Comparison of ENCODE assay signal across 1 cellular context in the genomic region with DNA sequence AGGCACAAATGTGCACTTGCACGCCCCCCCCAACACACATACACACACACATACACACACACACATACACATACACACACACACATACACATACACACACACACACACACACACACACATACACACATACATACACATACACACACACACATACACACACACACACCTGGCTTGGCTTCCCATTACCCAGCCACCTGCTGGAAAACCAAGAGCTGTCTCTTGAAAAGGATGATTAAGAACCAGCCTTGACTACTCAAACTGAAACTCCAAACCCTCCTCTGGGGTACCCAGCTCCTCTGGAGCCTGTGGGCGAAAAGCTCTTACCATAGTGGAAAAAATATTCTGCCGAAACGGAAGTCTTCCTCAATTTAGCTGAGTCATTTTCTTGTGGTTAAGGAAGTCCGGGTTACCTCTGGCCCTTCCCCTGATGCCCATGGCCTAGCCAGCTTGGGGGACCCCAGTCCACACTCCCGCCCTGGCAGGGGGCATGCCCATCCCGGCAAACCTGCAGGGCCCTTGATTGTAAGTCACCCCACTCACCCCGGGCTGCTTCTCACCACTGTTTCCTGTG.
TF ChIP-seq lines count a peak whose summit lies in the region.

No MANE protein-coding gene starts in this region.

TF ChIP-seq in K562, 482 proteins besides CTCF, POLR2A, EP300 and RAD21 (continued from another document):
- TF ChIP-seq, protein P1, sequence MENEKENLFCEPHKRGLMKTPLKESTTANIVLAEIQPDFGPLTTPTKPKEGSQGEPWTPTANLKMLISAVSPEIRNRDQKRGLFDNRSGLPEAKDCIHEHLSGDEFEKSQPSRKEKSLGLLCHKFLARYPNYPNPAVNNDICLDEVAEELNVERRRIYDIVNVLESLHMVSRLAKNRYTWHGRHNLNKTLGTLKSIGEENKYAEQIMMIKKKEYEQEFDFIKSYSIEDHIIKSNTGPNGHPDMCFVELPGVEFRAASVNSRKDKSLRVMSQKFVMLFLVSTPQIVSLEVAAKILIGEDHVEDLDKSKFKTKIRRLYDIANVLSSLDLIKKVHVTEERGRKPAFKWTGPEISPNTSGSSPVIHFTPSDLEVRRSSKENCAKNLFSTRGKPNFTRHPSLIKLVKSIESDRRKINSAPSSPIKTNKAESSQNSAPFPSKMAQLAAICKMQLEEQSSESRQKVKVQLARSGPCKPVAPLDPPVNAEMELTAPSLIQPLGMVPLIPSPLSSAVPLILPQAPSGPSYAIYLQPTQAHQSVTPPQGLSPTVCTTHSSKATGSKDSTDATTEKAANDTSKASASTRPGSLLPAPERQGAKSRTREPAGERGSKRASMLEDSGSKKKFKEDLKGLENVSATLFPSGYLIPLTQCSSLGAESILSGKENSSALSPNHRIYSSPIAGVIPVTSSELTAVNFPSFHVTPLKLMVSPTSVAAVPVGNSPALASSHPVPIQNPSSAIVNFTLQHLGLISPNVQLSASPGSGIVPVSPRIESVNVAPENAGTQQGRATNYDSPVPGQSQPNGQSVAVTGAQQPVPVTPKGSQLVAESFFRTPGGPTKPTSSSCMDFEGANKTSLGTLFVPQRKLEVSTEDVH (IDR thresholded peaks at IDR 0.05; ENCODE audit: low read depth, partially characterized antibody): no peak
- TF ChIP-seq MAFF (IDR thresholded peaks at IDR 0.05; ENCODE audit: low read length) (peak; percentile 54), SIRT6 (IDR thresholded peaks at IDR 0.05; ENCODE audit: low read depth, low read length) (no peak), NFIX (CRISPR knock-in tag; IDR thresholded peaks at IDR 0.05; ENCODE audit: low read depth) (no peak), FOXM1 (IDR thresholded peaks at IDR 0.05; ENCODE audit: low read depth) (no peak), FOXM1 (CRISPR knock-in tag; IDR thresholded peaks at IDR 0.05; ENCODE audit: low read depth) (no peak), LEF1 (IDR thresholded peaks at IDR 0.05) (no peak), MAFG (tag; conservative IDR thresholded peaks at IDR 0.05) (peak; percentile 69), SPI1 (IDR thresholded peaks at IDR 0.05; ENCODE audit: borderline replicate concordance, low read depth, low read length) (0 out of 2 replicates have a peak, but pooled peaks have one; percentile 2), MEF2A (IDR thresholded peaks at IDR 0.05; ENCODE audit: control insufficient read depth, low read depth, low read length) (no peak), ETS2 (tag; IDR thresholded peaks at IDR 0.05; ENCODE audit: borderline replicate concordance, poor library complexity, severe bottlenecking) (no peak), MCM3 (IDR thresholded peaks at IDR 0.05) (peak; percentile 92), GTF2F1 (IDR thresholded peaks at IDR 0.05; ENCODE audit: low read depth, low read length) (no peak), MAFK (IDR thresholded peaks at IDR 0.05; ENCODE audit: low read length) (peak; percentile 43; the same call in 1 of the 2 replicates), SP1 (CRISPR knock-in tag; IDR thresholded peaks at IDR 0.05) (no peak), NFE2L1 (tag; IDR thresholded peaks at IDR 0.05; ENCODE audit: borderline replicate concordance, low read depth) (peak; percentile 19; the same call in 1 of the 2 replicates), TAF15 (IDR thresholded peaks at IDR 0.05; ENCODE audit: low read depth, low read length) (no peak), NFE2 (IDR thresholded peaks at IDR 0.05; ENCODE audit: low read depth) (peak; percentile 77), EWSR1 (IDR thresholded peaks at IDR 0.05; ENCODE audit: borderline replicate concordance, low read depth, partially characterized antibody) (no peak), CBFA2T3 (IDR thresholded peaks at IDR 0.05) (no peak), POLR2G (IDR thresholded peaks at IDR 0.05; ENCODE audit: low read depth, low read length) (no peak), C11orf30 (IDR thresholded peaks at IDR 0.05; ENCODE audit: low read depth) (peak; percentile 60)
- TF ChIP-seq, protein P2, sequence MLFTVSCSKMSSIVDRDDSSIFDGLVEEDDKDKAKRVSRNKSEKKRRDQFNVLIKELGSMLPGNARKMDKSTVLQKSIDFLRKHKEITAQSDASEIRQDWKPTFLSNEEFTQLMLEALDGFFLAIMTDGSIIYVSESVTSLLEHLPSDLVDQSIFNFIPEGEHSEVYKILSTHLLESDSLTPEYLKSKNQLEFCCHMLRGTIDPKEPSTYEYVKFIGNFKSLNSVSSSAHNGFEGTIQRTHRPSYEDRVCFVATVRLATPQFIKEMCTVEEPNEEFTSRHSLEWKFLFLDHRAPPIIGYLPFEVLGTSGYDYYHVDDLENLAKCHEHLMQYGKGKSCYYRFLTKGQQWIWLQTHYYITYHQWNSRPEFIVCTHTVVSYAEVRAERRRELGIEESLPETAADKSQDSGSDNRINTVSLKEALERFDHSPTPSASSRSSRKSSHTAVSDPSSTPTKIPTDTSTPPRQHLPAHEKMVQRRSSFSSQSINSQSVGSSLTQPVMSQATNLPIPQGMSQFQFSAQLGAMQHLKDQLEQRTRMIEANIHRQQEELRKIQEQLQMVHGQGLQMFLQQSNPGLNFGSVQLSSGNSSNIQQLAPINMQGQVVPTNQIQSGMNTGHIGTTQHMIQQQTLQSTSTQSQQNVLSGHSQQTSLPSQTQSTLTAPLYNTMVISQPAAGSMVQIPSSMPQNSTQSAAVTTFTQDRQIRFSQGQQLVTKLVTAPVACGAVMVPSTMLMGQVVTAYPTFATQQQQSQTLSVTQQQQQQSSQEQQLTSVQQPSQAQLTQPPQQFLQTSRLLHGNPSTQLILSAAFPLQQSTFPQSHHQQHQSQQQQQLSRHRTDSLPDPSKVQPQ (CRISPR knock-in tag; IDR thresholded peaks at IDR 0.05; ENCODE audit: borderline replicate concordance): no peak
- TF ChIP-seq, protein P3, sequence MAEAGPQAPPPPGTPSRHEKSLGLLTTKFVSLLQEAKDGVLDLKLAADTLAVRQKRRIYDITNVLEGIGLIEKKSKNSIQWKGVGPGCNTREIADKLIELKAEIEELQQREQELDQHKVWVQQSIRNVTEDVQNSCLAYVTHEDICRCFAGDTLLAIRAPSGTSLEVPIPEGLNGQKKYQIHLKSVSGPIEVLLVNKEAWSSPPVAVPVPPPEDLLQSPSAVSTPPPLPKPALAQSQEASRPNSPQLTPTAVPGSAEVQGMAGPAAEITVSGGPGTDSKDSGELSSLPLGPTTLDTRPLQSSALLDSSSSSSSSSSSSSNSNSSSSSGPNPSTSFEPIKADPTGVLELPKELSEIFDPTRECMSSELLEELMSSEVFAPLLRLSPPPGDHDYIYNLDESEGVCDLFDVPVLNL (CRISPR knock-in tag; IDR thresholded peaks at IDR 0.05; ENCODE audit: low read depth): no peak
- TF ChIP-seq, protein P4, sequence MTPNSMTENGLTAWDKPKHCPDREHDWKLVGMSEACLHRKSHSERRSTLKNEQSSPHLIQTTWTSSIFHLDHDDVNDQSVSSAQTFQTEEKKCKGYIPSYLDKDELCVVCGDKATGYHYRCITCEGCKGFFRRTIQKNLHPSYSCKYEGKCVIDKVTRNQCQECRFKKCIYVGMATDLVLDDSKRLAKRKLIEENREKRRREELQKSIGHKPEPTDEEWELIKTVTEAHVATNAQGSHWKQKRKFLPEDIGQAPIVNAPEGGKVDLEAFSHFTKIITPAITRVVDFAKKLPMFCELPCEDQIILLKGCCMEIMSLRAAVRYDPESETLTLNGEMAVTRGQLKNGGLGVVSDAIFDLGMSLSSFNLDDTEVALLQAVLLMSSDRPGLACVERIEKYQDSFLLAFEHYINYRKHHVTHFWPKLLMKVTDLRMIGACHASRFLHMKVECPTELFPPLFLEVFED (CRISPR knock-in tag; conservative IDR thresholded peaks at IDR 0.05): no peak
- TF ChIP-seq, protein P5, sequence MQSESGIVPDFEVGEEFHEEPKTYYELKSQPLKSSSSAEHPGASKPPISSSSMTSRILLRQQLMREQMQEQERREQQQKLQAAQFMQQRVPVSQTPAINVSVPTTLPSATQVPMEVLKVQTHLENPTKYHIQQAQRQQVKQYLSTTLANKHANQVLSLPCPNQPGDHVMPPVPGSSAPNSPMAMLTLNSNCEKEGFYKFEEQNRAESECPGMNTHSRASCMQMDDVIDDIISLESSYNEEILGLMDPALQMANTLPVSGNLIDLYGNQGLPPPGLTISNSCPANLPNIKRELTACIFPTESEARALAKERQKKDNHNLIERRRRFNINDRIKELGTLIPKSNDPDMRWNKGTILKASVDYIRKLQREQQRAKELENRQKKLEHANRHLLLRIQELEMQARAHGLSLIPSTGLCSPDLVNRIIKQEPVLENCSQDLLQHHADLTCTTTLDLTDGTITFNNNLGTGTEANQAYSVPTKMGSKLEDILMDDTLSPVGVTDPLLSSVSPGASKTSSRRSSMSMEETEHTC (IDR thresholded peaks at IDR 0.05): no peak
- TF ChIP-seq, protein P6, sequence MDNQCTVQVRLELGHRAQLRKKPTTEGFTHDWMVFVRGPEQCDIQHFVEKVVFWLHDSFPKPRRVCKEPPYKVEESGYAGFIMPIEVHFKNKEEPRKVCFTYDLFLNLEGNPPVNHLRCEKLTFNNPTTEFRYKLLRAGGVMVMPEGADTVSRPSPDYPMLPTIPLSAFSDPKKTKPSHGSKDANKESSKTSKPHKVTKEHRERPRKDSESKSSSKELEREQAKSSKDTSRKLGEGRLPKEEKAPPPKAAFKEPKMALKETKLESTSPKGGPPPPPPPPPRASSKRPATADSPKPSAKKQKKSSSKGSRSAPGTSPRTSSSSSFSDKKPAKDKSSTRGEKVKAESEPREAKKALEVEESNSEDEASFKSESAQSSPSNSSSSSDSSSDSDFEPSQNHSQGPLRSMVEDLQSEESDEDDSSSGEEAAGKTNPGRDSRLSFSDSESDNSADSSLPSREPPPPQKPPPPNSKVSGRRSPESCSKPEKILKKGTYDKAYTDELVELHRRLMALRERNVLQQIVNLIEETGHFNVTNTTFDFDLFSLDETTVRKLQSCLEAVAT (IDR thresholded peaks at IDR 0.05): no peak
- TF ChIP-seq, protein P7, sequence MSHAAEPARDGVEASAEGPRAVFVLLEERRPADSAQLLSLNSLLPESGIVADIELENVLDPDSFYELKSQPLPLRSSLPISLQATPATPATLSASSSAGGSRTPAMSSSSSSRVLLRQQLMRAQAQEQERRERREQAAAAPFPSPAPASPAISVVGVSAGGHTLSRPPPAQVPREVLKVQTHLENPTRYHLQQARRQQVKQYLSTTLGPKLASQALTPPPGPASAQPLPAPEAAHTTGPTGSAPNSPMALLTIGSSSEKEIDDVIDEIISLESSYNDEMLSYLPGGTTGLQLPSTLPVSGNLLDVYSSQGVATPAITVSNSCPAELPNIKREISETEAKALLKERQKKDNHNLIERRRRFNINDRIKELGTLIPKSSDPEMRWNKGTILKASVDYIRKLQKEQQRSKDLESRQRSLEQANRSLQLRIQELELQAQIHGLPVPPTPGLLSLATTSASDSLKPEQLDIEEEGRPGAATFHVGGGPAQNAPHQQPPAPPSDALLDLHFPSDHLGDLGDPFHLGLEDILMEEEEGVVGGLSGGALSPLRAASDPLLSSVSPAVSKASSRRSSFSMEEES (CRISPR knock-in tag; IDR thresholded peaks at IDR 0.05): no peak
- TF ChIP-seq, protein P8, sequence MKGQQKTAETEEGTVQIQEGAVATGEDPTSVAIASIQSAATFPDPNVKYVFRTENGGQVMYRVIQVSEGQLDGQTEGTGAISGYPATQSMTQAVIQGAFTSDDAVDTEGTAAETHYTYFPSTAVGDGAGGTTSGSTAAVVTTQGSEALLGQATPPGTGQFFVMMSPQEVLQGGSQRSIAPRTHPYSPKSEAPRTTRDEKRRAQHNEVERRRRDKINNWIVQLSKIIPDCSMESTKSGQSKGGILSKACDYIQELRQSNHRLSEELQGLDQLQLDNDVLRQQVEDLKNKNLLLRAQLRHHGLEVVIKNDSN (CRISPR knock-in tag; IDR thresholded peaks at IDR 0.05): no peak
